1 cellular context compared by ENCODE assay signal in the genomic region with DNA sequence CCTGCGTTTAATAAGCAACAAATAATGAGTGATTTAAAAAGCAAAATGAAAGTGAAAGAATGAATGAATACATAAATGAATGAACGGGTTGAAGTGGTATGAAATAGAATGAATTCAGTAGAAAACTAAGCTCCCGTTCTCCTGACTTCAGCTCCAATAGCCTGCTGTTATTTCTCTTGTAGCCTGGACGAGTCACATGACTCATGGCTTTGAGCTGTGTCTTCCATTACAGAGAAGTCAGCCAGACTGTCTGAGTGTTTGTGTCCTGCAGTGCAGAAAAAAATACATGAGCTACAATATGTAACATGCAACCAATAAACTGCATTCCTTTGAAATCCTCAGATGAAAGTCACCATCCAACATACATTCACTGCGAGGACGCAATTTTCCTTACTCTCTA.
A peak's percentile ranks its signal among the peaks of the same experiment; 100 is the strongest.
TF ChIP-seq lines count a peak whose summit lies in the region.

No MANE protein-coding gene starts in this region.

TF ChIP-seq in IMR-90, 13 proteins besides CTCF, POLR2A, EP300 and RAD21 (continued from another document):
- peak; percentile 40; the same call in 1 of the 2 replicates for TF ChIP-seq FOS (IDR thresholded peaks at IDR 0.05; ENCODE audit: low read depth, low read length)
- TF ChIP-seq RCOR1 (IDR thresholded peaks at IDR 0.05; ENCODE audit: insufficient replicate concordance, low read length) = no peak
- TF ChIP-seq, protein P1, sequence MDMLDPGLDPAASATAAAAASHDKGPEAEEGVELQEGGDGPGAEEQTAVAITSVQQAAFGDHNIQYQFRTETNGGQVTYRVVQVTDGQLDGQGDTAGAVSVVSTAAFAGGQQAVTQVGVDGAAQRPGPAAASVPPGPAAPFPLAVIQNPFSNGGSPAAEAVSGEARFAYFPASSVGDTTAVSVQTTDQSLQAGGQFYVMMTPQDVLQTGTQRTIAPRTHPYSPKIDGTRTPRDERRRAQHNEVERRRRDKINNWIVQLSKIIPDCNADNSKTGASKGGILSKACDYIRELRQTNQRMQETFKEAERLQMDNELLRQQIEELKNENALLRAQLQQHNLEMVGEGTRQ (IDR thresholded peaks at IDR 0.05; ENCODE audit: low read depth, low read length) = peak; percentile 85
TF ChIP-seq in IMR-90: peak in this region for 2.
